Comparison of ENCODE assay signal across 8 cellular contexts in genomic region chr14:20455355-20456300, GRCh38. TPM values are rescaled to one million over a fixed set of nuclear protein-coding genes. Genes with fewer than 3 reads are reported as not detected.
DNase-seq lines count a peak whose midpoint lies in the region; ATAC-seq and TF ChIP-seq lines count a peak whose summit lies in the region.

No MANE protein-coding gene starts in this region.

- POLR2A ChIA-PET in activated CD4-positive, alpha-beta T cell treated with anti-CD3 and anti-CD28 coated beads, Interleukin-2, amount 10 ng/mL, durations not matched to agents 7 days and 5 days (lab: Charles Lee): interaction anchor here (0.5 to 2.1 kb wide), 5 partner anchors 10 to 112 kb away, joined by 3 to 10 read pairs (median 3); partner anchors contain the start of genes PARP2 and TEP1

- H3K27ac Mint-ChIP-seq in activated CD4-positive, alpha-beta T cell treated with anti-CD3 and anti-CD28 coated beads, Interleukin-2, amount 10 ng/mL, durations not matched to agents 7 days and 5 days: no peak overlapping the region
- H3K27ac Mint-ChIP-seq in T-helper 17 cell: no peak overlapping the region

- no peaks in the 10 kb centered on the region for H3K27me3 Mint-ChIP-seq in activated CD4-positive, alpha-beta T cell treated with anti-CD3 and anti-CD28 coated beads, Interleukin-2, amount 10 ng/mL, durations not matched to agents 7 days and 5 days
- no peaks in the 10 kb centered on the region for H3K27me3 Mint-ChIP-seq in T-helper 17 cell

- no peaks in the 10 kb centered on the region for H3K27me3 ChIP-seq in rectal smooth muscle tissue (ENCODE audit: control insufficient read depth, insufficient read depth, low read length)

- peak overlapping the region; percentile 92 for H3K4me3 ChIP-seq in fibroblast of villous mesenchyme (ENCODE audit: low read depth, low read length)
- H3K4me3 ChIP-seq in rectal smooth muscle tissue (ENCODE audit: low read length): peak overlapping the region; percentile 68

- H3K36me3 Mint-ChIP-seq in activated CD4-positive, alpha-beta T cell treated with anti-CD3 and anti-CD28 coated beads, Interleukin-2, amount 10 ng/mL, durations not matched to agents 7 days and 5 days (ENCODE audit: low read depth): peaks cover 36% of the 10 kb centered on the region
- H3K36me3 Mint-ChIP-seq in T-helper 17 cell (ENCODE audit: low read depth): peaks cover 11% of the 10 kb centered on the region

- peak; percentile 80 for DNase-seq in activated CD4-positive, alpha-beta T cell treated with anti-CD3 and anti-CD28 coated beads, Interleukin-2, amount 10 ng/mL, durations not matched to agents 7 days and 5 days
- DNase-seq in activated CD4-positive, alpha-beta T cell treated with anti-CD3 and anti-CD28 coated beads, Interleukin-2, amount 50 U/mL, for 1 hour: no peak
- DNase-seq in HuH-7.5 (ENCODE audit: low spot score): peak; percentile 70
- peak; percentile 11 to 67 (median 54) for DNase-seq in T-helper 17 cell
- DNase-seq in fibroblast of villous mesenchyme (ENCODE audit: low read depth): peak; percentile 93
- DNase-seq in ecto neural progenitor cell (ENCODE audit: low spot score): no peak

- CTCF ChIA-PET in activated CD4-positive, alpha-beta T cell treated with anti-CD3 and anti-CD28 coated beads, Interleukin-2, amount 10 ng/mL, durations not matched to agents 7 days and 5 days (lab: Charles Lee): interaction anchor here (0.9 to 1.9 kb wide), 8 partner anchors 12 to 113 kb away, joined by 3 to 9 read pairs (median 3); partner anchors contain the start of gene PARP2

- peaks cover 13% of the 10 kb centered on the region for H3K4me1 ChIP-seq in rectal smooth muscle tissue (ENCODE audit: control insufficient read depth, insufficient read depth, low read length)

- H3K27ac ChIP-seq in rectal smooth muscle tissue (ENCODE audit: low read depth, low read length): peak overlapping the region; percentile 96

- no peak for TF ChIP-seq CTCF in fibroblast of villous mesenchyme (IDR thresholded peaks at IDR 0.05; ENCODE audit: insufficient read depth, low read depth, low read length)

- no peaks in the 10 kb centered on the region for H3K9me3 ChIP-seq in T-helper 17 cell (ENCODE audit: control insufficient read depth, low read length, poor library complexity, severe bottlenecking)

- peaks cover 25% of the 10 kb centered on the region for H3K36me3 ChIP-seq in rectal smooth muscle tissue (ENCODE audit: control insufficient read depth, insufficient read depth, low read length)

- no peak overlapping the region for H3K4me3 Mint-ChIP-seq in activated CD4-positive, alpha-beta T cell treated with anti-CD3 and anti-CD28 coated beads, Interleukin-2, amount 10 ng/mL, durations not matched to agents 7 days and 5 days
- no peak overlapping the region for H3K4me3 Mint-ChIP-seq in T-helper 17 cell

- no peaks in the 10 kb centered on the region for H3K9me3 Mint-ChIP-seq in activated CD4-positive, alpha-beta T cell treated with anti-CD3 and anti-CD28 coated beads, Interleukin-2, amount 10 ng/mL, durations not matched to agents 7 days and 5 days

- peak overlapping the region; percentile 81 for H3K9ac ChIP-seq in rectal smooth muscle tissue (ENCODE audit: low read length)

- peak; percentile 40 for ATAC-seq in GM21529 (IDR thresholded peaks at IDR 0.05; ENCODE audit: unreplicated experiment)
- ATAC-seq in T-helper 17 cell: peak; percentile 74

- peaks cover 33% of the 10 kb centered on the region for H3K4me1 Mint-ChIP-seq in activated CD4-positive, alpha-beta T cell treated with anti-CD3 and anti-CD28 coated beads, Interleukin-2, amount 10 ng/mL, durations not matched to agents 7 days and 5 days
- peaks cover 19% of the 10 kb centered on the region for H3K4me1 Mint-ChIP-seq in T-helper 17 cell

RNA-seq across cellular contexts. Expression of gene APEX1, which starts 0.6 kb away (rescaled TPM):
- total RNA-seq in activated CD4-positive, alpha-beta T cell treated with anti-CD3 and anti-CD28 coated beads, Interleukin-2, amount 10 ng/mL, durations not matched to agents 7 days and 5 days: 100 to 1,000 TPM; 131 to 144 TPM
- total RNA-seq in T-helper 17 cell (100 to 1,000 TPM in 1 of 2 donors, 10 to 100 TPM in 1; 89.6 to 113 TPM), fibroblast of villous mesenchyme (29.0 and 34.1 TPM in 2 replicates)

RNA-seq across cellular contexts. Expression of gene OSGEP, which starts 1.0 kb away (rescaled TPM):
- total RNA-seq in activated CD4-positive, alpha-beta T cell treated with anti-CD3 and anti-CD28 coated beads, Interleukin-2, amount 10 ng/mL, durations not matched to agents 7 days and 5 days: 10 to 100 TPM; 58.5 to 59.8 TPM
- total RNA-seq in T-helper 17 cell (10 to 100 TPM; 48.9 to 55.3 TPM), fibroblast of villous mesenchyme (36.3 and 41.2 TPM in 2 replicates)

RNA-seq across cellular contexts. Expression of gene PIP4P1, which starts 5.6 kb away (rescaled TPM):
- total RNA-seq in activated CD4-positive, alpha-beta T cell treated with anti-CD3 and anti-CD28 coated beads, Interleukin-2, amount 10 ng/mL, durations not matched to agents 7 days and 5 days: 10 to 100 TPM; 33.9 to 40.8 TPM
- total RNA-seq in T-helper 17 cell: 10 to 100 TPM; 58.5 to 58.9 TPM
- total RNA-seq in fibroblast of villous mesenchyme: 20.7 and 35.4 TPM in 2 replicates

RNA-seq across cellular contexts. Expression of gene PNP, which starts 13.6 kb away (rescaled TPM):
- total RNA-seq in activated CD4-positive, alpha-beta T cell treated with anti-CD3 and anti-CD28 coated beads, Interleukin-2, amount 10 ng/mL, durations not matched to agents 7 days and 5 days: 100 to 1,000 TPM; 178 to 183 TPM
- total RNA-seq in T-helper 17 cell (100 to 1,000 TPM in 1 of 2 donors, 10 to 100 TPM in 1; 79.8 to 127 TPM), fibroblast of villous mesenchyme (22.2 and 32.4 TPM in 2 replicates)

RNA-seq across cellular contexts. Expression of gene KLHL33, which starts 19.7 kb away (rescaled TPM):
- under 1 TPM; 0.15 to 0.17 TPM for total RNA-seq in activated CD4-positive, alpha-beta T cell treated with anti-CD3 and anti-CD28 coated beads, Interleukin-2, amount 10 ng/mL, durations not matched to agents 7 days and 5 days
- total RNA-seq in T-helper 17 cell (under 1 TPM; 0.39 to 0.47 TPM), fibroblast of villous mesenchyme (under 0.01 and 0.43 TPM in 2 replicates)

Comparison
In these comparisons a context has a peak if more than half of its experiments do, and no peak if none do; other contexts are left out.
1. DNase-seq: peak in activated CD4-positive, alpha-beta T cell treated with anti-CD3 and anti-CD28 coated beads, Interleukin-2, amount 10 ng/mL, durations not matched to agents 7 days and 5 days (single experiment), HuH-7.5 (single experiment), T-helper 17 cell (3 of 3) and fibroblast of villous mesenchyme (single experiment); none in activated CD4-positive, alpha-beta T cell treated with anti-CD3 and anti-CD28 coated beads, Interleukin-2, amount 50 U/mL, for 1 hour (single experiment) and ecto neural progenitor cell (single experiment).